8 cellular contexts compared by ENCODE assay signal in the genomic region with DNA sequence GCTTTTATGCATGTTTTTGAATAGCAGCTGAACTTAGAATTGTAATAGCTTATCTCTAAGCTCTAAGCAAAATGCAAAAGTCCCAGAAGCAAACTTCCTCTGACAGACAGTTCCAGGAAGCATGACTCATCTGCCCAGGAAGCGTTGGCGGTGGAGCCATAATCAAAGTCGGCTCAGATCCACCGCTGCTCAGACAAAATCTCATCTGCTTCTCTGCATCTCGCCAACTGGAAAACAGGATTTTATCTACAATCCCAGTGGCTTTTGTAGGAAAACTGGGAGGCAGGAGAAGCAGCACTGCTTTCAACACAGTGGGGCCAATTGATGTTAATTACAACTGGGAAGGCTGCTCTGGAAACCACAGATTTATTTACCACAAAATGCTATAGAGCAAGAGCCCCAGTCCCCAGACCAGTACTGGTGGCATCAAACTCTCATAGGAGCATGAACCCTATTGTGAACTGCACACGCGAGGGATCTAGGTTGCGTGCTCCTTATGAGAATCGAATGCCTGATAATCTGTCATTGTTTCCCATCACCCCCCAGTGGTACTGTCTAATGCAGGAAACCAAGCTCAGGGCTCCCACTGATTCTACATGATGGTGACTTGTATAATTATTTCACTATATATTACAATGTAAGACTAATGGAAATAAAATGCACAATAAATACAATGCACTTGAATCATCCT.
DNase-seq lines count a peak whose midpoint lies in the region; ATAC-seq and TF ChIP-seq lines count a peak whose summit lies in the region.

No MANE protein-coding gene starts in this region.

- no peak overlapping the region for H3K9ac ChIP-seq in parathyroid adenoma

- TF ChIP-seq CTCF in Panc1 (IDR thresholded peaks at IDR 0.05) = no peak
- no peak for TF ChIP-seq CTCF in fibroblast of villous mesenchyme (IDR thresholded peaks at IDR 0.05; ENCODE audit: insufficient read depth, low read depth, low read length)
- no peak for TF ChIP-seq CTCF in parathyroid adenoma (IDR thresholded peaks at IDR 0.05)
- TF ChIP-seq CTCF in thyroid gland (IDR thresholded peaks at IDR 0.05) = no peak
- no peak for TF ChIP-seq CTCF in GM10266 (IDR thresholded peaks at IDR 0.05; ENCODE audit: control insufficient read depth, insufficient read depth, low read depth, missing control alignments)

- H3K4me1 ChIP-seq in Panc1 (ENCODE audit: control insufficient read depth, insufficient read depth, low read length) (peaks cover 43% of the 10 kb centered on the region), parathyroid adenoma (no peaks in the 10 kb centered on the region), thyroid gland (peaks cover 12 to 38% of the 10 kb centered on the region in 2 donors)

- H3K4me2 ChIP-seq in parathyroid adenoma (ENCODE audit: low read length) = no peak overlapping the region

- CTCF ChIA-PET in Panc1 (lab: Charles Lee) = no interaction called here

- BruUV-seq in Panc1 (replicated peaks; lab: Mats Ljungman, UMichigan) = no TSS peak

- no peak for DNase-seq in Panc1 (ENCODE audit: low read depth, low spot score)
- peak; percentile 44 to 66 for DNase-seq in activated T-helper 1 cell treated with anti-CD3 and anti-CD28 coated beads, Interleukin-2, amount 50 U/mL, for 16 hours (ENCODE audit: low read depth in 1 of 2, low spot score in 1 of 2)
- peak; percentile 82 for DNase-seq in fibroblast of villous mesenchyme (ENCODE audit: low read depth)
- no peak for DNase-seq in thyroid gland
- no peak for DNase-seq in GM10266 (ENCODE audit: extremely low spot score)
- no peak for DNase-seq in NCI-H2171 treated with DMSO at 0.1 percent for 48 hours (lab: John Stamatoyannopoulos, UW)

- WGBS in thyroid gland, 2 donors = 67 to 75% methylated on average over 9 of the region's 9 CpGs

- POLR2A ChIA-PET in Panc1 (lab: Charles Lee) = no interaction called here

- TF ChIP-seq POLR2A in thyroid gland (IDR thresholded peaks at IDR 0.05) = no peak

- ATAC-seq in GM18502 (IDR thresholded peaks at IDR 0.05; ENCODE audit: poor library complexity, unreplicated experiment) (peak; percentile 41), Panc1 (peak; percentile 84)

- intact Hi-C loops in Panc1 (cut with micrococcal nuclease; ENCODE audit: unreplicated experiment) = loop anchor here (10.0 kb wide), 2 partner anchors 65 to 205 kb away; no protein-coding TSS in a partner anchor
- intact Hi-C loops in thyroid gland (cut with DNase I) = no loop called here

- no peaks in the 10 kb centered on the region for H3K27me3 ChIP-seq in Panc1 (ENCODE audit: control insufficient read depth, insufficient read depth, low read length)
- no peaks in the 10 kb centered on the region for H3K27me3 ChIP-seq in parathyroid adenoma (ENCODE audit: control insufficient read depth, insufficient read depth, low read length)
- H3K27me3 ChIP-seq in thyroid gland = no peaks in the 10 kb centered on the region

- no peak overlapping the region for H2AFZ ChIP-seq in parathyroid adenoma

- H3K79me2 ChIP-seq in parathyroid adenoma = no peaks in the 10 kb centered on the region

- H3K4me3 ChIP-seq in Panc1 (ENCODE audit: low read depth in 2 of 2, low read length in 2 of 2) (peak overlapping the region in 1 of 2 experiments; percentile 33; a peak in 2 of 4 replicates), fibroblast of villous mesenchyme (ENCODE audit: low read depth, low read length) (peak overlapping the region; percentile 24), parathyroid adenoma (ENCODE audit: low read depth, low read length) (peak overlapping the region; percentile 15), thyroid gland (replicated peaks in 1 of 3) (no peak overlapping the region)

- H3K36me3 ChIP-seq in Panc1 (ENCODE audit: control insufficient read depth, insufficient read depth, low read length) (no peaks in the 10 kb centered on the region), parathyroid adenoma (ENCODE audit: control insufficient read depth, insufficient read depth, low read length) (no peaks in the 10 kb centered on the region), thyroid gland (no peaks in the 10 kb centered on the region)

- H3K27ac ChIP-seq in Panc1 (ENCODE audit: low read length) = peak overlapping the region; percentile 99
- H3K27ac ChIP-seq in parathyroid adenoma = peak overlapping the region; percentile 34
- peak overlapping the region in 2 of 3 donors; percentile 48 to 57 for H3K27ac ChIP-seq in thyroid gland

- peaks cover 9% of the 10 kb centered on the region; the same call in 1 of the 2 replicates for H3K9me3 ChIP-seq in Panc1 (ENCODE audit: control insufficient read depth, insufficient read depth, low read depth, low read length)
- H3K9me3 ChIP-seq in parathyroid adenoma (ENCODE audit: control insufficient read depth, low read length) = no peaks in the 10 kb centered on the region
- H3K9me3 ChIP-seq in thyroid gland = no peaks in the 10 kb centered on the region

- in situ Hi-C loops in Panc1 (cut with HindIII; ENCODE audit: low pct_unique_long_range_greater_than_20kb, low sequenced_read_pairs) = no loop called here

Comparison
In these comparisons a context has a peak if more than half of its experiments do, and no peak if none do; other contexts are left out.
1. DNase-seq: peak in activated T-helper 1 cell treated with anti-CD3 and anti-CD28 coated beads, Interleukin-2, amount 50 U/mL, for 16 hours (2 of 2) and fibroblast of villous mesenchyme (single experiment); none in Panc1 (single experiment), thyroid gland (0 of 2), GM10266 (single experiment) and NCI-H2171 treated with DMSO at 0.1 percent for 48 hours (single experiment).
2. H3K27ac ChIP-seq: peak in every context shown above with its lines; median percentile 99 in Panc1; 52 in thyroid gland; 34 in parathyroid adenoma.
3. H3K4me3 ChIP-seq: peak in fibroblast of villous mesenchyme (single experiment) and parathyroid adenoma (single experiment); none in thyroid gland (0 of 3).